ENCODE assay signal across 8 cellular contexts in genomic region chr1:180631766-180632325, GRCh38.
DNase-seq lines count a peak whose midpoint lies in the region; ATAC-seq lines count a peak whose summit lies in the region.

Gene XPR1, plus strand, starts transcription at chr1:180632022. Its CDS starts 180 bp downstream, at chr1:180632202.

- peak within 1 kb of the TSS; percentile 97 for H3K4me3 ChIP-seq in effector memory CD4-positive, alpha-beta T cell (ENCODE audit: insufficient read depth, low read depth, low read length, poor library complexity, severe bottlenecking)

- no peaks in the 10 kb centered on the region for H3K27me3 ChIP-seq in effector memory CD4-positive, alpha-beta T cell (replicated peaks; ENCODE audit: control insufficient read depth, insufficient read depth, low read length, poor library complexity, severe bottlenecking)

- H3K36me3 ChIP-seq in effector memory CD4-positive, alpha-beta T cell (ENCODE audit: control insufficient read depth, insufficient read depth, low read length), result no peaks in the 10 kb centered on the region

- no peaks in the 10 kb centered on the region for H3K4me1 ChIP-seq in effector memory CD4-positive, alpha-beta T cell (ENCODE audit: control insufficient read depth, insufficient read depth, low read length, poor library complexity, severe bottlenecking)

- DNase-seq in COLO829 (ENCODE audit: low spot score), result peak; percentile 98
- peak; percentile 95 for DNase-seq in HS-5 (ENCODE audit: low read depth)
- DNase-seq in NK-92 treated with Interleukin-12 subunit alpha and Interleukin-12 subunit beta, amount 100 ng/mL, for 24 hours (lab: John Stamatoyannopoulos, UW), result peak; percentile 98
- DNase-seq in activated CD8-positive, alpha-beta memory T cell treated with anti-CD3 and anti-CD28 coated beads for 24 hours, result peak; percentile 98
- DNase-seq in effector memory CD4-positive, alpha-beta T cell, result peak; percentile 97 to 99 (median 98)
- peak; percentile 99 for DNase-seq in medulla oblongata (ENCODE audit: extremely low spot score)
- peak; percentile 97 for DNase-seq in stimulated activated CD8-positive, alpha-beta memory T cell treated with anti-CD3 and anti-CD28 coated beads, Interleukin-12 subunit alpha, Interleukin-12 subunit beta, amount 100 ng/mL, for 1 hour (ENCODE audit: low read depth)

- ATAC-seq in GM19468 (IDR thresholded peaks at IDR 0.05; ENCODE audit: extremely low read depth, unreplicated experiment), result peak; percentile 98

- H3K27ac ChIP-seq in effector memory CD4-positive, alpha-beta T cell (ENCODE audit: insufficient read depth, low read length, poor library complexity, severe bottlenecking), result peak within 1 kb of the TSS; percentile 92

- H3K9me3 ChIP-seq in effector memory CD4-positive, alpha-beta T cell (ENCODE audit: control insufficient read depth, low read length), result no peaks in the 10 kb centered on the region

Comparison
In these comparisons a context has a peak if more than half of its experiments do, and no peak if none do; other contexts are left out.
1. Peak in every context shown above with its lines: DNase-seq, ATAC-seq, H3K4me3 ChIP-seq and H3K27ac ChIP-seq.